21 cellular contexts compared by ENCODE assay signal in genomic region chr6:94362061-94362864, GRCh38.
"Had no signal": no experiment of that assay in that cellular context is flagged by ENCODE, and none has a peak within 500 bp of the region (broad histone marks: within the 10 kb centered on the region; RNA-seq: fewer than 3 reads in every experiment).

No MANE protein-coding gene starts in this region.

- H3K9me3 Mint-ChIP-seq: activated CD4-positive, alpha-beta T cell treated with anti-CD3 and anti-CD28 coated beads, Interleukin-2, amount 10 ng/mL, durations not matched to agents 24 days and 14 days; endodermal cell had no signal

- H3K27me3 ChIP-seq: ascending aorta, dorsolateral prefrontal cortex, SJSA1, stomach had no signal

- H3K27ac ChIP-seq: ascending aorta, dorsolateral prefrontal cortex, SJSA1, stomach, thoracic aorta had no signal

- DNase-seq: activated B cell treated with CpG ODN at 0.5 μM for 24 hours; activated CD4-positive, alpha-beta T cell treated with anti-CD3 and anti-CD28 coated beads, Interleukin-2, amount 10 ng/mL, durations not matched to agents 24 days and 14 days; activated CD8-positive, alpha-beta memory T cell treated with anti-CD3 and anti-CD28 coated beads, Interleukin-2, amount 50 U/mL, for 4 hours; activated CD8-positive, alpha-beta T cell treated with anti-CD3 and anti-CD28 coated beads, Interleukin-2, amount 10 ng/mL, durations not matched to agents 7 days and 5 days; activated naive CD4-positive, alpha-beta T cell treated with Interleukin-2 at 50 U/mL for 16 hours; activated naive CD8-positive, alpha-beta T cell treated with anti-CD3 and anti-CD28 coated beads, Interleukin-2, amount 50 U/mL, for 24 hours; activated T-cell treated with anti-CD3 and anti-CD28 coated beads, Interleukin-2, amount 50 U/mL, for 72 hours; endodermal cell; kidney glomerular epithelial cell; naive B cell; retina; small intestine; stimulated activated CD4-positive, alpha-beta T cell treated with anti-CD3 and anti-CD28 coated beads, Interleukin-4, amount 100 ng/mL, for 4 hours; stimulated activated CD8-positive, alpha-beta memory T cell treated with anti-CD3 and anti-CD28 coated beads, Interleukin-4, amount 100 ng/mL, for 48 hours; stomach had no signal

- H3K36me3 Mint-ChIP-seq: naive B cell had no signal

- H3K36me3 ChIP-seq: ascending aorta, SJSA1, stomach, thoracic aorta had no signal

- H3K4me3 Mint-ChIP-seq: activated B cell treated with CpG ODN at 0.5 μM for 24 hours; activated CD4-positive, alpha-beta T cell treated with anti-CD3 and anti-CD28 coated beads, Interleukin-2, amount 10 ng/mL, durations not matched to agents 24 days and 14 days; activated CD8-positive, alpha-beta T cell treated with anti-CD3 and anti-CD28 coated beads, Interleukin-2, amount 10 ng/mL, durations not matched to agents 7 days and 5 days; activated naive CD8-positive, alpha-beta T cell treated with anti-CD3 and anti-CD28 coated beads, Interleukin-2, amount 50 U/mL, for 24 hours; activated T-cell treated with anti-CD3 and anti-CD28 coated beads, Interleukin-2, amount 50 U/mL, for 72 hours; endodermal cell; naive B cell; T-helper 2 cell treated with Interferon-gamma antibody and Interleukin-4, amounts not matched to agents 5 μg/mL and 100 μg/mL, for 36 hours had no signal

- H3K4me3 ChIP-seq: ascending aorta, dorsolateral prefrontal cortex, lung, SJSA1, stomach, thoracic aorta had no signal

- H3K9me3 ChIP-seq: ascending aorta, SJSA1, thoracic aorta had no signal

- ATAC-seq: activated CD8-positive, alpha-beta T cell treated with anti-CD3 and anti-CD28 coated beads, Interleukin-2, amount 10 ng/mL, durations not matched to agents 7 days and 5 days; activated naive CD8-positive, alpha-beta T cell treated with anti-CD3 and anti-CD28 coated beads, Interleukin-2, amount 50 U/mL, for 24 hours; activated T-cell treated with anti-CD3 and anti-CD28 coated beads, Interleukin-2, amount 50 U/mL, for 72 hours had no signal

- H3K27ac Mint-ChIP-seq: activated B cell treated with CpG ODN at 0.5 μM for 24 hours; activated CD4-positive, alpha-beta T cell treated with anti-CD3 and anti-CD28 coated beads, Interleukin-2, amount 10 ng/mL, durations not matched to agents 24 days and 14 days; activated CD8-positive, alpha-beta T cell treated with anti-CD3 and anti-CD28 coated beads, Interleukin-2, amount 10 ng/mL, durations not matched to agents 7 days and 5 days; activated naive CD8-positive, alpha-beta T cell treated with anti-CD3 and anti-CD28 coated beads, Interleukin-2, amount 50 U/mL, for 24 hours; activated T-cell treated with anti-CD3 and anti-CD28 coated beads, Interleukin-2, amount 50 U/mL, for 72 hours; endodermal cell; naive B cell; T-helper 2 cell treated with Interferon-gamma antibody and Interleukin-4, amounts not matched to agents 5 μg/mL and 100 μg/mL, for 36 hours had no signal

- H3K4me1 ChIP-seq: ascending aorta, stomach had no signal

- H3K27me3 Mint-ChIP-seq: activated B cell treated with CpG ODN at 0.5 μM for 24 hours; activated CD4-positive, alpha-beta T cell treated with anti-CD3 and anti-CD28 coated beads, Interleukin-2, amount 10 ng/mL, durations not matched to agents 24 days and 14 days; activated naive CD8-positive, alpha-beta T cell treated with anti-CD3 and anti-CD28 coated beads, Interleukin-2, amount 50 U/mL, for 24 hours; naive B cell had no signal

- H3K4me1 Mint-ChIP-seq: activated B cell treated with CpG ODN at 0.5 μM for 24 hours; activated CD4-positive, alpha-beta T cell treated with anti-CD3 and anti-CD28 coated beads, Interleukin-2, amount 10 ng/mL, durations not matched to agents 24 days and 14 days; activated naive CD8-positive, alpha-beta T cell treated with anti-CD3 and anti-CD28 coated beads, Interleukin-2, amount 50 U/mL, for 24 hours; naive B cell had no signal
